In the genomic region with DNA sequence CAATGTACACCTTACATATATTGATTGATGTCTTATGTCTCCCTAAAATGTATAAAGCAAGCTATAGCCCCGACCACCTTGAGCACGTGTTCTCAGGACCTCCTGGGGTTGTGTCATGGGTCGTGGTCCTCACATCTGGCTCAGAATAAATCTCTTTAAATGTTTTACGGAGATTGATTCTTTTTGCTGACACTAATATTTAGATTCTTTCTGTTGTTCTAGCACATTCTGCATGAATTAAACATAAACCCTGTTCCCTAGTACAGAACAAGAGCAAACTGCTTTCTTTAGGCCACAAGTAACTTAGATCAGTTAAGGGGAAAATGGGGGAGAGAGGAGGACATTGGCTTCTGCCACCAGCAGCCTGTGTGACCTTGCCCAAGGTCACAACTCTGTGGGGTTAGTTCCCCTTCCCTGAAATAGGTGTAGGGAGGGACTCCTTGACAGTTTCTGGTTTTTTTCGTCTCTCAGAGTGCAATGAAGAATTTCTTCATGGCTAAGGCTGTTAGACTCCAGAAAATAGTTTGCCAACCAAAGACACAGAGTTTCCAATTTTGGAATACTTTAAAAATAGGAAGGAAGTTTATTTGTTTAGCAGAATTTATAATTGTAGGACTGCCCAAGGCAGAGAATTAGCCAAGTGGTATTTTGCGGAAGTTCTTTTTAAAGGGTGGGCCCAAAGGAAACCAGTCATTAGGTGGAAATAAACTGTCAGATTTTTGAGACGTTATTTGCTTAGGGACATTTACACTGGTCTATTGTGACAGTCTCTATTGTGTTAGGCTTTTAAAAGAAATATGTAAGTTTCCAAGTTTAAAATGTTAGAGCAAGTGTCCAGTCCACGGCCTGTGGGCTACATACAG, we compare ENCODE assay signal across 12 cellular contexts. TPM values are rescaled to one million over a fixed set of nuclear protein-coding genes. Genes with fewer than 3 reads are reported as not detected.
DNase-seq lines count a peak whose midpoint lies in the region; ATAC-seq and TF ChIP-seq lines count a peak whose summit lies in the region.
"Had no signal": no experiment of that assay in that cellular context is flagged by ENCODE, and none has a peak within 500 bp of the region (broad histone marks: within the 10 kb centered on the region; RNA-seq: fewer than 3 reads in every experiment).

No MANE protein-coding gene starts in this region.

- TF ChIP-seq CTCF in WTC11 (IDR thresholded peaks at IDR 0.05), result no peak
- TF ChIP-seq CTCF in lower lobe of right lung (IDR thresholded peaks at IDR 0.05), result no peak
- TF ChIP-seq CTCF in thoracic aorta (IDR thresholded peaks at IDR 0.05), result no peak

- DNase-seq in WTC11 (ENCODE audit: low spot score) (no peak), lower lobe of right lung (no peak), thoracic aorta (ENCODE audit: low spot score) (no peak)
- no peak for DNase-seq in effector CD4-positive, alpha-beta T cell
- no peak for DNase-seq in activated CD4-positive, alpha-beta memory T cell treated with anti-CD3 and anti-CD28 coated beads, Interleukin-2, amount 10 ng/mL, durations not matched to agents 7 days and 5 days
- no peak for DNase-seq in activated CD8-positive, alpha-beta T cell treated with anti-CD3 and anti-CD28 coated beads, Interleukin-2, amount 10 ng/mL, durations not matched to agents 7 days and 5 days
- DNase-seq: activated naive CD4-positive, alpha-beta T cell treated with anti-CD3 and anti-CD28 coated beads, Interleukin-2, amount 10 ng/mL, durations not matched to agents 7 days and 5 days; erythroblast; T-helper 9 cell had no signal

- CTCF ChIA-PET in WTC11 (lab: Charles Lee), result no interaction called here
- CTCF ChIA-PET in activated CD4-positive, alpha-beta memory T cell treated with anti-CD3 and anti-CD28 coated beads, Interleukin-2, amount 10 ng/mL, durations not matched to agents 7 days and 5 days (lab: Charles Lee), result no interaction called here
- CTCF ChIA-PET in activated CD8-positive, alpha-beta T cell treated with anti-CD3 and anti-CD28 coated beads, Interleukin-2, amount 10 ng/mL, durations not matched to agents 7 days and 5 days (lab: Charles Lee), result interaction anchor here (0.6 to 1.4 kb wide), 2 partner anchors 11 to 185 kb away, joined by 3 to 4 read pairs; no protein-coding TSS in a partner anchor

- H3K9ac ChIP-seq in HUES64 (ENCODE audit: low read depth, low read length), result peak overlapping the region; percentile 43; the same call in 1 of the 2 replicates

- H3K27me3 ChIP-seq in HUES64 (ENCODE audit: insufficient read depth, low read length), result no peaks in the 10 kb centered on the region
- H3K27me3 ChIP-seq in lower lobe of right lung (ENCODE audit: low read depth), result no peaks in the 10 kb centered on the region
- H3K27me3 ChIP-seq in thoracic aorta (replicated peaks; ENCODE audit: insufficient read depth), result no peaks in the 10 kb centered on the region

- H3K9me3 ChIP-seq in HUES64 (ENCODE audit: insufficient read depth, low read depth, low read length), result no peaks in the 10 kb centered on the region
- H3K9me3 ChIP-seq in lower lobe of right lung, result no peaks in the 10 kb centered on the region
- no peaks in the 10 kb centered on the region for H3K9me3 ChIP-seq in thoracic aorta

- H3K36me3 ChIP-seq in HUES64 (ENCODE audit: insufficient read depth, low read length) (no peaks in the 10 kb centered on the region), lower lobe of right lung (no peaks in the 10 kb centered on the region), thoracic aorta (no peaks in the 10 kb centered on the region)

- POLR2A ChIA-PET in WTC11 (lab: Charles Lee), result interaction anchor here (1.6 kb wide), 1 partner anchor 13 kb away, joined by 4 read pairs; no protein-coding TSS in a partner anchor
- POLR2A ChIA-PET in activated CD4-positive, alpha-beta memory T cell treated with anti-CD3 and anti-CD28 coated beads, Interleukin-2, amount 10 ng/mL, durations not matched to agents 7 days and 5 days (lab: Charles Lee), result no interaction called here
- POLR2A ChIA-PET in activated CD8-positive, alpha-beta T cell treated with anti-CD3 and anti-CD28 coated beads, Interleukin-2, amount 10 ng/mL, durations not matched to agents 7 days and 5 days (lab: Charles Lee), result interaction anchor here (0.6 kb wide), 1 partner anchor 605 kb away, joined by 3 read pairs; no protein-coding TSS in a partner anchor

- H3K27ac Mint-ChIP-seq in WTC11, result peak overlapping the region; percentile 92
- no peak overlapping the region for H3K27ac Mint-ChIP-seq in activated CD4-positive, alpha-beta memory T cell treated with anti-CD3 and anti-CD28 coated beads, Interleukin-2, amount 10 ng/mL, durations not matched to agents 7 days and 5 days
- no peak overlapping the region for H3K27ac Mint-ChIP-seq in activated CD8-positive, alpha-beta T cell treated with anti-CD3 and anti-CD28 coated beads, Interleukin-2, amount 10 ng/mL, durations not matched to agents 7 days and 5 days
- H3K27ac Mint-ChIP-seq: activated naive CD4-positive, alpha-beta T cell treated with anti-CD3 and anti-CD28 coated beads, Interleukin-2, amount 10 ng/mL, durations not matched to agents 7 days and 5 days had no signal

- WGBS in HUES64, result 92% methylated on average over 8 of the region's 8 CpGs

- ATAC-seq in WTC11, result no peak
- peak; percentile 62 to 64 for ATAC-seq in lower lobe of right lung
- peak; percentile 55 for ATAC-seq in thoracic aorta (ENCODE audit: insufficient number of reproducible peaks, low FRiP score, low read depth)
- ATAC-seq in esophagus mucosa, result no peak
- no peak for ATAC-seq in activated CD8-positive, alpha-beta T cell treated with anti-CD3 and anti-CD28 coated beads, Interleukin-2, amount 10 ng/mL, durations not matched to agents 7 days and 5 days

- H3K9me3 Mint-ChIP-seq in WTC11, result no peaks in the 10 kb centered on the region
- H3K9me3 Mint-ChIP-seq in activated CD4-positive, alpha-beta memory T cell treated with anti-CD3 and anti-CD28 coated beads, Interleukin-2, amount 10 ng/mL, durations not matched to agents 7 days and 5 days, result no peaks in the 10 kb centered on the region
- H3K9me3 Mint-ChIP-seq in activated CD8-positive, alpha-beta T cell treated with anti-CD3 and anti-CD28 coated beads, Interleukin-2, amount 10 ng/mL, durations not matched to agents 7 days and 5 days (ENCODE audit: insufficient read depth), result no peaks in the 10 kb centered on the region
- H3K9me3 Mint-ChIP-seq: activated naive CD4-positive, alpha-beta T cell treated with anti-CD3 and anti-CD28 coated beads, Interleukin-2, amount 10 ng/mL, durations not matched to agents 7 days and 5 days had no signal

- H3K27ac ChIP-seq in HUES64 (ENCODE audit: low read depth, low read length) (peak overlapping the region; percentile 65), lower lobe of right lung (peak overlapping the region; percentile 57), thoracic aorta (peak overlapping the region; percentile 69 to 76)

- no peaks in the 10 kb centered on the region for H3K27me3 Mint-ChIP-seq in WTC11 (ENCODE audit: low read depth)
- H3K27me3 Mint-ChIP-seq in activated CD4-positive, alpha-beta memory T cell treated with anti-CD3 and anti-CD28 coated beads, Interleukin-2, amount 10 ng/mL, durations not matched to agents 7 days and 5 days, result no peaks in the 10 kb centered on the region
- H3K27me3 Mint-ChIP-seq in activated CD8-positive, alpha-beta T cell treated with anti-CD3 and anti-CD28 coated beads, Interleukin-2, amount 10 ng/mL, durations not matched to agents 7 days and 5 days (ENCODE audit: low read depth), result no peaks in the 10 kb centered on the region
- H3K27me3 Mint-ChIP-seq: activated naive CD4-positive, alpha-beta T cell treated with anti-CD3 and anti-CD28 coated beads, Interleukin-2, amount 10 ng/mL, durations not matched to agents 7 days and 5 days had no signal

- H3K36me3 Mint-ChIP-seq in WTC11, result peaks cover 5% of the 10 kb centered on the region; the same call in 1 of the 2 replicates
- peaks cover 3% of the 10 kb centered on the region for H3K36me3 Mint-ChIP-seq in activated CD4-positive, alpha-beta memory T cell treated with anti-CD3 and anti-CD28 coated beads, Interleukin-2, amount 10 ng/mL, durations not matched to agents 7 days and 5 days (ENCODE audit: low read depth)
- peaks cover 2% of the 10 kb centered on the region for H3K36me3 Mint-ChIP-seq in activated CD8-positive, alpha-beta T cell treated with anti-CD3 and anti-CD28 coated beads, Interleukin-2, amount 10 ng/mL, durations not matched to agents 7 days and 5 days (ENCODE audit: low read depth)

- no peak overlapping the region for H3K4me3 ChIP-seq in HUES64 (ENCODE audit: low read length)
- no peak overlapping the region for H3K4me3 ChIP-seq in lower lobe of right lung
- H3K4me3 ChIP-seq in thoracic aorta, result peak overlapping the region; percentile 24

- H3K4me3 Mint-ChIP-seq in WTC11, result peak overlapping the region; percentile 39; the same call in 1 of the 2 replicates
- no peak overlapping the region for H3K4me3 Mint-ChIP-seq in activated CD4-positive, alpha-beta memory T cell treated with anti-CD3 and anti-CD28 coated beads, Interleukin-2, amount 10 ng/mL, durations not matched to agents 7 days and 5 days
- H3K4me3 Mint-ChIP-seq in activated CD8-positive, alpha-beta T cell treated with anti-CD3 and anti-CD28 coated beads, Interleukin-2, amount 10 ng/mL, durations not matched to agents 7 days and 5 days, result no peak overlapping the region
- H3K4me3 Mint-ChIP-seq: activated naive CD4-positive, alpha-beta T cell treated with anti-CD3 and anti-CD28 coated beads, Interleukin-2, amount 10 ng/mL, durations not matched to agents 7 days and 5 days had no signal

- H3K4me1 Mint-ChIP-seq in WTC11, result peaks cover 73% of the 10 kb centered on the region
- H3K4me1 Mint-ChIP-seq in activated CD4-positive, alpha-beta memory T cell treated with anti-CD3 and anti-CD28 coated beads, Interleukin-2, amount 10 ng/mL, durations not matched to agents 7 days and 5 days, result peaks cover 13% of the 10 kb centered on the region
- peaks cover 19% of the 10 kb centered on the region for H3K4me1 Mint-ChIP-seq in activated CD8-positive, alpha-beta T cell treated with anti-CD3 and anti-CD28 coated beads, Interleukin-2, amount 10 ng/mL, durations not matched to agents 7 days and 5 days (ENCODE audit: low read depth)

- intact Hi-C loops in lower lobe of right lung (cut with DNase I), result no loop called here

- H3K4me1 ChIP-seq in HUES64 (ENCODE audit: insufficient read depth, low read length), result peaks cover 57% of the 10 kb centered on the region
- peaks cover 45% of the 10 kb centered on the region for H3K4me1 ChIP-seq in lower lobe of right lung
- peaks cover 38 to 78% of the 10 kb centered on the region in 2 donors for H3K4me1 ChIP-seq in thoracic aorta (ENCODE audit: control insufficient read depth in 1 of 2, low read depth in 2 of 2)

TF ChIP-seq in WTC11, 78 proteins besides CTCF, POLR2A, EP300 and RAD21 (continues in another document):
- TF ChIP-seq ESRRA (CRISPR knock-in tag; IDR thresholded peaks at IDR 0.05; ENCODE audit: borderline replicate concordance), result peak; percentile 64; the same call in 1 of the 2 replicates

RNA-seq across cellular contexts. Expression of gene PTTG2, which starts 29.4 kb away (rescaled TPM):
- not detected for polyA plus RNA-seq in HUES64 (2013, experiment 1 of 2)
- polyA plus RNA-seq in HUES64 (2013, experiment 2 of 2), result not detected
- 0.35 TPM in 1 of 3 replicates, not detected in the others for total RNA-seq in WTC11 (2021)
- 1.2 TPM for total RNA-seq in lower lobe of right lung
- total RNA-seq in thoracic aorta, result 10 to 100 TPM in 1 of 2 donors, 1 to 10 TPM in 1; 2.2 to 10.7 TPM
- total RNA-seq in esophagus mucosa, result 0.44 TPM
- under 1 TPM; 0.86 to 0.90 TPM for total RNA-seq in activated CD4-positive, alpha-beta memory T cell treated with anti-CD3 and anti-CD28 coated beads, Interleukin-2, amount 10 ng/mL, durations not matched to agents 7 days and 5 days
- total RNA-seq in activated CD8-positive, alpha-beta T cell treated with anti-CD3 and anti-CD28 coated beads, Interleukin-2, amount 10 ng/mL, durations not matched to agents 7 days and 5 days, result 1 to 10 TPM; 1.8 to 2.2 TPM
- total RNA-seq: G401 had no signal

Comparison
In these comparisons a context has a peak if more than half of its experiments do, and no peak if none do; other contexts are left out.
1. ATAC-seq: peak in lower lobe of right lung (2 of 2) and thoracic aorta (single experiment); none in WTC11 (single experiment), esophagus mucosa (single experiment) and activated CD8-positive, alpha-beta T cell treated with anti-CD3 and anti-CD28 coated beads, Interleukin-2, amount 10 ng/mL, durations not matched to agents 7 days and 5 days (single experiment).
2. Peak in every context shown above with its lines, with median percentiles within 50 percentile points of each other: H3K27ac ChIP-seq.